15 cellular contexts compared by ENCODE assay signal in genomic region chr9:137138058-137138697, GRCh38. TPM values are rescaled to one million over a fixed set of nuclear protein-coding genes. Genes with fewer than 3 reads are reported as not detected.
DNase-seq lines count a peak whose midpoint lies in the region; ATAC-seq and TF ChIP-seq lines count a peak whose summit lies in the region.
"Had no signal": no experiment of that assay in that cellular context is flagged by ENCODE, and none has a peak within 500 bp of the region (broad histone marks: within the 10 kb centered on the region; RNA-seq: fewer than 3 reads in every experiment).

No MANE protein-coding gene starts in this region.

- H3K27me3 ChIP-seq in HUES64 (ENCODE audit: insufficient read depth, low read length), result peaks cover 83% of the 10 kb centered on the region

- H3K36me3 ChIP-seq in HUES64 (ENCODE audit: insufficient read depth, low read length), result no peaks in the 10 kb centered on the region

- TF ChIP-seq CTCF in WTC11 (IDR thresholded peaks at IDR 0.05), result no peak

- H3K4me3 Mint-ChIP-seq in WTC11, result peak overlapping the region; percentile 55
- H3K4me3 Mint-ChIP-seq: HFFc6, nephron had no signal

- DNase-seq in NCI-H1694 treated with DMSO at 0.1 percent for 48 hours (lab: John Stamatoyannopoulos, UW), result peak; percentile 19
- no peak for DNase-seq in NCI-H1694 (lab: John Stamatoyannopoulos, UW)
- DNase-seq in WTC11 (ENCODE audit: low spot score), result peak; percentile 77
- peak in 40 of 56 donors; percentile 14 to 88 (median 60) for DNase-seq in nucleus accumbens (lab: John Stamatoyannopoulos, UW)
- DNase-seq in NCI-H446 (lab: John Stamatoyannopoulos, UW), result no peak
- no peak for DNase-seq in activated gamma-delta T cell treated with Interleukin-2 at 50 U/mL for 16 hours
- no peak for DNase-seq in NCI-H2107 (lab: John Stamatoyannopoulos, UW)
- DNase-seq: HFFc6, PC-9 had no signal

- H3K27me3 Mint-ChIP-seq in WTC11 (ENCODE audit: low read depth), result peaks cover 74% of the 10 kb centered on the region

- no peaks in the 10 kb centered on the region for H3K4me1 ChIP-seq in HUES64 (ENCODE audit: insufficient read depth, low read length)

- no peaks in the 10 kb centered on the region for H3K36me3 Mint-ChIP-seq in WTC11

- no peak overlapping the region for H3K27ac Mint-ChIP-seq in WTC11
- H3K27ac Mint-ChIP-seq: HFFc6, nephron had no signal

- H3K4me1 Mint-ChIP-seq in WTC11, result peaks cover 6% of the 10 kb centered on the region; the same call in 1 of the 2 replicates
- H3K4me1 Mint-ChIP-seq: nephron had no signal

- CTCF ChIA-PET in WTC11 (lab: Charles Lee), result interaction anchor here (0.5 to 2.9 kb wide), 23 partner anchors 9 to 143 kb away, joined by 3 to 17 read pairs (median 4); partner anchors contain the start of genes ANAPC2, MAN1B1, NPDC1 and RNF208

- H3K9me3 Mint-ChIP-seq in WTC11, result no peaks in the 10 kb centered on the region
- H3K9me3 Mint-ChIP-seq: HFFc6 had no signal

- H3K9me3 ChIP-seq in HUES64 (ENCODE audit: insufficient read depth, low read depth, low read length), result no peaks in the 10 kb centered on the region

- 15% methylated on average over 24 of the region's 24 CpGs for WGBS in HUES64

- no peak overlapping the region for H3K9ac ChIP-seq in HUES64 (ENCODE audit: low read depth, low read length)

- H3K4me3 ChIP-seq in HUES64 (ENCODE audit: low read length), result peak overlapping the region; percentile 28; the same call in 1 of the 2 replicates
- H3K4me3 ChIP-seq: PC-9 had no signal

- POLR2A ChIA-PET in WTC11 (lab: Charles Lee), result interaction anchor here (1.4 to 1.5 kb wide), 2 partner anchors 8 to 103 kb away, joined by 4 to 8 read pairs; no protein-coding TSS in a partner anchor

- peak; percentile 66 for ATAC-seq in WTC11

- H3K27ac ChIP-seq in HUES64 (ENCODE audit: low read depth, low read length), result no peak overlapping the region
- H3K27ac ChIP-seq: PC-9 had no signal

TF ChIP-seq in WTC11, 78 proteins besides CTCF, POLR2A, EP300 and RAD21:
- TF ChIP-seq ZNF532 (CRISPR knock-in tag; IDR thresholded peaks at IDR 0.05; ENCODE audit: borderline replicate concordance) (no peak), AR (CRISPR knock-in tag; IDR thresholded peaks at IDR 0.05) (no peak), SP1 (CRISPR knock-in tag; conservative IDR thresholded peaks at IDR 0.05) (no peak; the same call in 1 of the 2 replicates)

RNA-seq across cellular contexts. Expression of gene GRIN1, which starts 0.8 kb away (rescaled TPM):
- 0.55 TPM for polyA plus RNA-seq in HUES64 (2013, experiment 1 of 2)
- polyA plus RNA-seq in HUES64 (2013, experiment 2 of 2), result 0.51 TPM
- total RNA-seq in WTC11 (2021), result 4.0 to 6.6 TPM (median 4.1 TPM) in 3 replicates
- total RNA-seq: cardiac septum, M059J, PC-9 had no signal

RNA-seq across cellular contexts. Expression of gene DPP7, which starts 23.6 kb away (rescaled TPM):
- 7.2 TPM for polyA plus RNA-seq in HUES64 (2013, experiment 1 of 2)
- polyA plus RNA-seq in HUES64 (2013, experiment 2 of 2), result 10.7 TPM
- 38.9 to 43.7 TPM (median 42.1 TPM) in 3 replicates for total RNA-seq in WTC11 (2021)

RNA-seq across cellular contexts. Expression of gene LRRC26, which starts 31.7 kb away (rescaled TPM):
- polyA plus RNA-seq in HUES64 (2013, experiment 1 of 2), result 0.35 TPM
- not detected for polyA plus RNA-seq in HUES64 (2013, experiment 2 of 2)
- 1.1 to 2.2 TPM (median 2.1 TPM) in 3 replicates for total RNA-seq in WTC11 (2021)
- total RNA-seq: cardiac septum, fibroblast of lung, HFFc6, kidney epithelial cell, M059J had no signal
- polyA plus RNA-seq: fibroblast of lung had no signal

RNA-seq across cellular contexts. Expression of gene TMEM210, which starts 33.7 kb away (rescaled TPM):
- not detected for polyA plus RNA-seq in HUES64 (2013, experiment 1 of 2)
- not detected for polyA plus RNA-seq in HUES64 (2013, experiment 2 of 2)
- not detected in 3 replicates for total RNA-seq in WTC11 (2021)
- total RNA-seq: cardiac septum, fibroblast of lung, HFFc6, kidney epithelial cell, M059J had no signal
- polyA plus RNA-seq: fibroblast of lung had no signal

RNA-seq across cellular contexts. Expression of gene ANAPC2, which starts 50.2 kb away (rescaled TPM):
- 21.6 TPM for polyA plus RNA-seq in HUES64 (2013, experiment 1 of 2)
- 17.9 TPM for polyA plus RNA-seq in HUES64 (2013, experiment 2 of 2)
- 61.0 to 80.9 TPM (median 61.2 TPM) in 3 replicates for total RNA-seq in WTC11 (2021)

Comparison
In these comparisons a context has a peak if more than half of its experiments do, and no peak if none do; other contexts are left out.
1. DNase-seq: peak in NCI-H1694 treated with DMSO at 0.1 percent for 48 hours (single experiment), WTC11 (single experiment) and nucleus accumbens (40 of 56); none in NCI-H1694 (single experiment), NCI-H446 (0 of 2), activated gamma-delta T cell treated with Interleukin-2 at 50 U/mL for 16 hours (single experiment) and NCI-H2107 (single experiment).